Comparison of ENCODE assay signal across 1 cellular context in the genomic region with DNA sequence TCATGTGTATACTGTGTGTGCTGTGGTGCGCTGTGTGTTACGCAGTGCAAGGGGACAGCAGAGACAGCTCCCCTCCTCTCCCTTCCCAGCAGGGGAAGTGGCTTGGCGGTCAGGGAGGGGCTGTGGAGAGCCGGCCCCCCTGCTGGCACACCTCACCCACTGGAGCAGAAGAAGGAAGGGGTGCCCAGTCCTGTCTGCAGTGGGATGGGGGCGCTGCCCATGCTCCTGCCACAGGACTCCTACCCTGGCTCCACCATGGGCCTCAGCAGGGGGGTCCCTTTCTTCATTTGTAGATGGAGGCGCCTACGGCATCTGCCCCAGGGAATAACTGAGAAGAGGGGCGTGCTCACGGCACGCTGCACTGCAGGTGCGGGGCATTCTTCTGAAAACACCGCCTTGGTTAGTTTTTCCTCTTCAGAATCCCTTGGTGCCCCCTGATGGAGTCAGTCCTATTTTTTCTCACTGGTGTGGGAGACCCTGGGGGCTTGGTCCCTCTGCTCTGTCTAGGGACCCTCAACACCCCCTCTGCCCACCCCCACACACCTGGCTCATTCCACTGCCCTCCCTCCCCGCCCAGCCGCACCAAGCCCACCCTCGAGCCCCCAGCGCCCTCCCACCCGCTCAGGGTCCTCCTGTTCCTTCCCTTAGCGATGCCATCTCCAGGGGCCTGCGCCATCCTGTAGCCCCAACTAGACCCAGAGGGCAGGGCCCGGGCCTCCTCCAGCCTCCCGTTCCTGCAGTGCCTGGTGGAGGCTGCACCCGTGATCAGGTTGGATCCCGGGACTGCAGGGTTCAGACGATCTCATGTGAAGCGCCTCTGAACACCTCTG.
TF ChIP-seq lines count a peak whose summit lies in the region.

No MANE protein-coding gene starts in this region.

TF ChIP-seq in GM23338, 12 proteins besides CTCF, POLR2A, EP300 and RAD21:
- TF ChIP-seq JUNB (IDR thresholded peaks at IDR 0.05; ENCODE audit: unreplicated experiment), result no peak
- TF ChIP-seq, protein P1, sequence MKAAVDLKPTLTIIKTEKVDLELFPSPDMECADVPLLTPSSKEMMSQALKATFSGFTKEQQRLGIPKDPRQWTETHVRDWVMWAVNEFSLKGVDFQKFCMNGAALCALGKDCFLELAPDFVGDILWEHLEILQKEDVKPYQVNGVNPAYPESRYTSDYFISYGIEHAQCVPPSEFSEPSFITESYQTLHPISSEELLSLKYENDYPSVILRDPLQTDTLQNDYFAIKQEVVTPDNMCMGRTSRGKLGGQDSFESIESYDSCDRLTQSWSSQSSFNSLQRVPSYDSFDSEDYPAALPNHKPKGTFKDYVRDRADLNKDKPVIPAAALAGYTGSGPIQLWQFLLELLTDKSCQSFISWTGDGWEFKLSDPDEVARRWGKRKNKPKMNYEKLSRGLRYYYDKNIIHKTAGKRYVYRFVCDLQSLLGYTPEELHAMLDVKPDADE (IDR thresholded peaks at IDR 0.05), result no peak
- no peak for TF ChIP-seq CREB1 (CRISPR knock-in tag; IDR thresholded peaks at IDR 0.05; ENCODE audit: low read depth)
- TF ChIP-seq, protein P2, sequence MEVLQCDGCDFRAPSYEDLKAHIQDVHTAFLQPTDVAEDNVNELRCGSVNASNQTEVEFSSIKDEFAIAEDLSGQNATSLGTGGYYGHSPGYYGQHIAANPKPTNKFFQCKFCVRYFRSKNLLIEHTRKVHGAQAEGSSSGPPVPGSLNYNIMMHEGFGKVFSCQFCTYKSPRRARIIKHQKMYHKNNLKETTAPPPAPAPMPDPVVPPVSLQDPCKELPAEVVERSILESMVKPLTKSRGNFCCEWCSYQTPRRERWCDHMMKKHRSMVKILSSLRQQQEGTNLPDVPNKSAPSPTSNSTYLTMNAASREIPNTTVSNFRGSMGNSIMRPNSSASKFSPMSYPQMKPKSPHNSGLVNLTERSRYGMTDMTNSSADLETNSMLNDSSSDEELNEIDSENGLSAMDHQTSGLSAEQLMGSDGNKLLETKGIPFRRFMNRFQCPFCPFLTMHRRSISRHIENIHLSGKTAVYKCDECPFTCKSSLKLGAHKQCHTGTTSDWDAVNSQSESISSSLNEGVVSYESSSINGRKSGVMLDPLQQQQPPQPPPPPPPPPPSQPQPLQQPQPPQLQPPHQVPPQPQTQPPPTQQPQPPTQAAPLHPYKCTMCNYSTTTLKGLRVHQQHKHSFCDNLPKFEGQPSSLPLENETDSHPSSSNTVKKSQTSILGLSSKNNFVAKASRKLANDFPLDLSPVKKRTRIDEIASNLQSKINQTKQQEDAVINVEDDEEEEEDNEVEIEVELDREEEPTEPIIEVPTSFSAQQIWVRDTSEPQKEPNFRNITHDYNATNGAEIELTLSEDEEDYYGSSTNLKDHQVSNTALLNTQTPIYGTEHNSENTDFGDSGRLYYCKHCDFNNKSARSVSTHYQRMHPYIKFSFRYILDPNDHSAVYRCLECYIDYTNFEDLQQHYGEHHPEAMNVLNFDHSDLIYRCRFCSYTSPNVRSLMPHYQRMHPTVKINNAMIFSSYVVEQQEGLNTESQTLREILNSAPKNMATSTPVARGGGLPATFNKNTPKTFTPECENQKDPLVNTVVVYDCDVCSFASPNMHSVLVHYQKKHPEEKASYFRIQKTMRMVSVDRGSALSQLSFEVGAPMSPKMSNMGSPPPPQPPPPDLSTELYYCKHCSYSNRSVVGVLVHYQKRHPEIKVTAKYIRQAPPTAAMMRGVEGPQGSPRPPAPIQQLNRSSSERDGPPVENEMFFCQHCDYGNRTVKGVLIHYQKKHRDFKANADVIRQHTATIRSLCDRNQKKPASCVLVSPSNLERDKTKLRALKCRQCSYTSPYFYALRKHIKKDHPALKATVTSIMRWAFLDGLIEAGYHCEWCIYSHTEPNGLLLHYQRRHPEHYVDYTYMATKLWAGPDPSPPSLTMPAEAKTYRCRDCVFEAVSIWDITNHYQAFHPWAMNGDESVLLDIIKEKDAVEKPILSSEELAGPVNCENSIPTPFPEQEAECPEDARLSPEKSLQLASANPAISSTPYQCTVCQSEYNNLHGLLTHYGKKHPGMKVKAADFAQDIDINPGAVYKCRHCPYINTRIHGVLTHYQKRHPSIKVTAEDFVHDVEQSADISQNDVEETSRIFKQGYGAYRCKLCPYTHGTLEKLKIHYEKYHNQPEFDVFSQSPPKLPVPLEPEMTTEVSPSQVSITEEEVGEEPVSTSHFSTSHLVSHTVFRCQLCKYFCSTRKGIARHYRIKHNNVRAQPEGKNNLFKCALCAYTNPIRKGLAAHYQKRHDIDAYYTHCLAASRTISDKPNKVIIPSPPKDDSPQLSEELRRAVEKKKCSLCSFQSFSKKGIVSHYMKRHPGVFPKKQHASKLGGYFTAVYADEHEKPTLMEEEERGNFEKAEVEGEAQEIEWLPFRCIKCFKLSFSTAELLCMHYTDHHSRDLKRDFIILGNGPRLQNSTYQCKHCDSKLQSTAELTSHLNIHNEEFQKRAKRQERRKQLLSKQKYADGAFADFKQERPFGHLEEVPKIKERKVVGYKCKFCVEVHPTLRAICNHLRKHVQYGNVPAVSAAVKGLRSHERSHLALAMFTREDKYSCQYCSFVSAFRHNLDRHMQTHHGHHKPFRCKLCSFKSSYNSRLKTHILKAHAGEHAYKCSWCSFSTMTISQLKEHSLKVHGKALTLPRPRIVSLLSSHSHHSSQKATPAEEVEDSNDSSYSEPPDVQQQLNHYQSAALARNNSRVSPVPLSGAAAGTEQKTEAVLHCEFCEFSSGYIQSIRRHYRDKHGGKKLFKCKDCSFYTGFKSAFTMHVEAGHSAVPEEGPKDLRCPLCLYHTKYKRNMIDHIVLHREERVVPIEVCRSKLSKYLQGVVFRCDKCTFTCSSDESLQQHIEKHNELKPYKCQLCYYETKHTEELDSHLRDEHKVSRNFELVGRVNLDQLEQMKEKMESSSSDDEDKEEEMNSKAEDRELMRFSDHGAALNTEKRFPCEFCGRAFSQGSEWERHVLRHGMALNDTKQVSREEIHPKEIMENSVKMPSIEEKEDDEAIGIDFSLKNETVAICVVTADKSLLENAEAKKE (CRISPR knock-in tag; IDR thresholded peaks at IDR 0.05), result no peak
- TF ChIP-seq EZH2phosphoT487 (IDR thresholded peaks at IDR 0.05; ENCODE audit: unreplicated experiment), result no peak
- no peak for TF ChIP-seq NANOG (IDR thresholded peaks at IDR 0.05; ENCODE audit: borderline replicate concordance)
- TF ChIP-seq STAT1 (IDR thresholded peaks at IDR 0.05; ENCODE audit: unreplicated experiment), result no peak
- no peak for TF ChIP-seq ZNF114 (CRISPR knock-in tag; IDR thresholded peaks at IDR 0.05)
TF ChIP-seq in GM23338: peak in this region for 0.
